9 cellular contexts compared by ENCODE assay signal in the genomic region with DNA sequence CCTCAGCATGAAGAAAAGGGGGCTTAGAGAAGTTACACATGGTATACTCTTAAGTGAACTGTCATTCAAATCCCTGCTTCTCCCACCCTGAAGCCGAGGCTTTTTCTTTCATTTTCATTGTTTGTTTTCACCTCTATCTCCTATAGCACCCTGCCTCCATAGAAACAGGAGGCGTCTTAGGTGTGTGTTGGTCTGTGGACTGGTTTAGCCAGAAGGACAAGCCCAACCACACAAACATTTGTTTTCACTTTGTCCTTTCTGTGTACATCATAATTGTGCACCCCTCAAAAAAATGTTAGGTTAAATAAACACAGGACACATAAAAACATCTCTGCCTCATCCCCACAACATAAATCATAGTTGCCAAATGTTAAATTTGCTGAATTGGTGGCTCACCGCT.
DNase-seq lines count a peak whose midpoint lies in the region; FAIRE-seq and TF ChIP-seq lines count a peak whose summit lies in the region.
"Had no signal": no experiment of that assay in that cellular context is flagged by ENCODE, and none has a peak within 500 bp of the region (broad histone marks: within the 10 kb centered on the region; RNA-seq: fewer than 3 reads in every experiment).

No MANE protein-coding gene starts in this region.

- H3K27ac ChIP-seq in PC-9 (peak overlapping the region; percentile 2; the same call in 1 of the 2 replicates), keratinocyte (ENCODE audit: control insufficient read depth, insufficient read depth, low read length) (no peak overlapping the region)

- H3K9ac ChIP-seq in keratinocyte (ENCODE audit: control insufficient read depth, extremely low read depth, insufficient read depth, low read length) = no peak overlapping the region

- no peaks in the 10 kb centered on the region for H4K20me1 ChIP-seq in PC-9 (ENCODE audit: insufficient read depth)
- no peaks in the 10 kb centered on the region for H4K20me1 ChIP-seq in keratinocyte (ENCODE audit: control insufficient read depth, extremely low read depth, insufficient read depth, low read length)

- no peaks in the 10 kb centered on the region for H3K36me3 ChIP-seq in PC-9 (ENCODE audit: low read depth)
- H3K36me3 ChIP-seq in keratinocyte (ENCODE audit: control insufficient read depth in 2 of 2, extremely low read depth in 1 of 2, insufficient read depth in 2 of 2, low read length in 2 of 2) = no peaks in the 10 kb centered on the region
- H3K36me3 ChIP-seq in HAP-1 (replicated peaks) = no peaks in the 10 kb centered on the region

- no peaks in the 10 kb centered on the region for H3K9me3 ChIP-seq in PC-9 (ENCODE audit: insufficient read depth, low read depth)
- no peaks in the 10 kb centered on the region for H3K9me3 ChIP-seq in keratinocyte (ENCODE audit: control insufficient read depth, low read depth, low read length)
- no peaks in the 10 kb centered on the region for H3K9me3 ChIP-seq in HAP-1

- H3K4me3 ChIP-seq in PC-9 (peak overlapping the region; percentile 45; the same call in 1 of the 2 replicates), keratinocyte (ENCODE audit: control insufficient read depth in 2 of 3, extremely low read depth in 1 of 3, insufficient read depth in 2 of 3, low read depth in 1 of 3, low read length in 3 of 3) (peak overlapping the region in 1 of 3 experiments; percentile 50), HAP-1 (no peak overlapping the region)

- H3K79me2 ChIP-seq in PC-9 (ENCODE audit: low read depth) (no peaks in the 10 kb centered on the region), keratinocyte (ENCODE audit: control insufficient read depth, insufficient read depth, low read length) (no peaks in the 10 kb centered on the region)

- POLR2A ChIA-PET in PC-9 (lab: Charles Lee; ENCODE audit: unreplicated experiment) = no interaction called here

- in situ Hi-C loops in HAP-1 (cut with MboI; ENCODE audit: low sequenced_read_pairs) = no loop called here

- FAIRE-seq in keratinocyte (lab: Jason Lieb, UNC) = no peak
- no peak for FAIRE-seq in GM19239 (lab: Jason Lieb, UNC)

- H3K27me3 ChIP-seq in PC-9 (ENCODE audit: insufficient read depth, low read depth) = peaks cover 24% of the 10 kb centered on the region; the same call in 1 of the 2 replicates
- H3K27me3 ChIP-seq in keratinocyte (ENCODE audit: control insufficient read depth, extremely low read depth, insufficient read depth, low read length) = peaks cover 28% of the 10 kb centered on the region
- H3K27me3 ChIP-seq in HAP-1 (ENCODE audit: low read depth) = peaks cover 6% of the 10 kb centered on the region; the same call in 1 of the 2 replicates

- H3K4me1 ChIP-seq in PC-9 (replicated peaks; ENCODE audit: insufficient read depth) (peaks cover 25% of the 10 kb centered on the region), keratinocyte (ENCODE audit: control insufficient read depth, extremely low read depth, insufficient read depth, low read length) (no peaks in the 10 kb centered on the region), HAP-1 (no peaks in the 10 kb centered on the region)

- no peak for TF ChIP-seq CTCF in PC-9 (conservative IDR thresholded peaks at IDR 0.05)
- no peak for TF ChIP-seq CTCF in keratinocyte (optimal IDR thresholded peaks at IDR 0.05 in 1 of 3, IDR thresholded peaks at IDR 0.05 in 1 of 3, conservative IDR thresholded peaks at IDR 0.05 in 1 of 3; ENCODE audit: extremely low read depth in 1 of 3, insufficient read depth in 2 of 3, low read length in 3 of 3)

- no peaks in the 10 kb centered on the region for H3K9me2 ChIP-seq in PC-9 (ENCODE audit: insufficient read depth)

- H2AFZ ChIP-seq in PC-9 = peak overlapping the region; percentile 56; the same call in 1 of the 2 replicates
- H2AFZ ChIP-seq in keratinocyte (ENCODE audit: control insufficient read depth, low read length) = no peak overlapping the region

- dilution Hi-C loops in keratinocyte (cut with MboI; ENCODE audit: extremely low pct_ligation_motif_present, low sequenced_read_pairs) = no loop called here

- DNase-seq in COR-L47 (lab: John Stamatoyannopoulos, UW) (peak; percentile 20), H4 (ENCODE audit: low spot score) (peak; percentile 8), PC-9 (peak; percentile 73 to 89), keratinocyte (ENCODE audit: low read depth, low spot score) (no peak), kidney glomerular epithelial cell (lab: John Stamatoyannopoulos, UW) (no peak), AML-193 (lab: John Stamatoyannopoulos, UW) (no peak), GM19239 (ENCODE audit: insufficient read length, low spot score) (no peak), HAP-1 (ENCODE audit: low spot score in 2 of 2) (no peak)
- DNase-seq: DMS79 treated with DMSO at 0.1 percent for 48 hours had no signal

- no TSS peak for BruUV-seq in PC-9 (replicated peaks; lab: Mats Ljungman, UMichigan)

- intact Hi-C loops in PC-9 (cut with micrococcal nuclease; ENCODE audit: unreplicated experiment) = loop anchor here (1.0 to 2.0 kb wide), 2 partner anchors 15 to 111 kb away; no protein-coding TSS in a partner anchor

- CTCF ChIA-PET in PC-9 (lab: Charles Lee) = no interaction called here

- 0 out of 2 replicates have a peak, but pooled peaks cover 5% of the 10 kb centered on the region for H3F3A ChIP-seq in PC-9 (ENCODE audit: insufficient read depth, low read depth)

- no peaks in the 10 kb centered on the region for H3K9me1 ChIP-seq in keratinocyte (ENCODE audit: control insufficient read depth, extremely low read depth, insufficient read depth, low read length)

- H3K4me2 ChIP-seq in PC-9 (peak overlapping the region; percentile 74), keratinocyte (ENCODE audit: control insufficient read depth, extremely low read depth, insufficient read depth, low read depth, low read length) (peak overlapping the region; percentile 67)

Comparison
In these comparisons a context has a peak if more than half of its experiments do, and no peak if none do; other contexts are left out.
1. DNase-seq: peak in COR-L47 (single experiment), H4 (single experiment) and PC-9 (2 of 2); none in keratinocyte (single experiment), kidney glomerular epithelial cell (single experiment), AML-193 (0 of 2), GM19239 (single experiment) and HAP-1 (0 of 2).